ENCODE assay signal across 6 cellular contexts in genomic region chr22:40717657-40718056, GRCh38. TPM values are rescaled to one million over a fixed set of nuclear protein-coding genes. Genes with fewer than 3 reads are reported as not detected.
"Had no signal": no experiment of that assay in that cellular context is flagged by ENCODE, and none has a peak within 500 bp of the region (broad histone marks: within the 10 kb centered on the region; RNA-seq: fewer than 3 reads in every experiment).

No MANE protein-coding gene starts in this region.

RNA-seq across cellular contexts. Expression of gene MCHR1, which starts 38.4 kb away (rescaled TPM):
- total RNA-seq: OCI-LY7, PC-3, Peyer's patch, RPMI7951, SJSA1, SK-MEL-5 had no signal
